ENCODE assay signal across 27 cellular contexts in genomic region chr16:67438824-67439393, GRCh38. TPM values are rescaled to one million over a fixed set of nuclear protein-coding genes. Genes with fewer than 3 reads are reported as not detected.
DNase-seq lines count a peak whose midpoint lies in the region; ATAC-seq, FAIRE-seq and TF ChIP-seq lines count a peak whose summit lies in the region.
"Had no signal": no experiment of that assay in that cellular context is flagged by ENCODE, and none has a peak within 500 bp of the region (broad histone marks: within the 10 kb centered on the region; RNA-seq: fewer than 3 reads in every experiment).

No MANE protein-coding gene starts in this region.

- no peak for ATAC-seq in activated T-helper 17 cell treated with anti-CD3 and anti-CD28 coated beads, Interleukin-2, amount 50 U/mL, for 72 hours (replicated peaks)
- ATAC-seq: HepG2, K562 had no signal

- intact Hi-C loops in kidney (cut with DNase I): no loop called here

- H3K36me3 ChIP-seq in kidney (ENCODE audit: control insufficient read depth in 1 of 2, insufficient read depth in 2 of 2, low read length in 2 of 2): peaks cover 15 to 25% of the 10 kb centered on the region in 2 donors
- H3K36me3 ChIP-seq: MG63 had no signal

- H3K4me3 Mint-ChIP-seq in IgD-negative memory B cell (no peak overlapping the region), nephron progenitor cell (no peak overlapping the region)
- H3K4me3 Mint-ChIP-seq in activated T-helper 17 cell treated with anti-CD3 and anti-CD28 coated beads, Interleukin-2, amount 50 U/mL, for 72 hours: no peak overlapping the region
- no peak overlapping the region for H3K4me3 Mint-ChIP-seq in activated naive CD8-positive, alpha-beta T cell treated with anti-CD3 and anti-CD28 coated beads for 36 hours
- H3K4me3 Mint-ChIP-seq: CD4-positive, alpha-beta memory T cell had no signal

- H3K9me3 Mint-ChIP-seq in IgD-negative memory B cell: no peaks in the 10 kb centered on the region
- H3K9me3 Mint-ChIP-seq in activated T-helper 17 cell treated with anti-CD3 and anti-CD28 coated beads, Interleukin-2, amount 50 U/mL, for 72 hours: no peaks in the 10 kb centered on the region
- no peaks in the 10 kb centered on the region for H3K9me3 Mint-ChIP-seq in nephron progenitor cell
- H3K9me3 Mint-ChIP-seq in activated naive CD8-positive, alpha-beta T cell treated with anti-CD3 and anti-CD28 coated beads for 36 hours: no peaks in the 10 kb centered on the region

- H3K4me1 ChIP-seq in kidney (ENCODE audit: control insufficient read depth in 1 of 2, insufficient read depth in 1 of 2, low read depth in 1 of 2, low read length in 2 of 2): peaks cover 40 to 56% of the 10 kb centered on the region in 2 donors
- H3K4me1 ChIP-seq: Caco-2 had no signal

- H3K27ac Mint-ChIP-seq in IgD-negative memory B cell (peak overlapping the region in 2 of 3 donors; percentile 60 to 83), nephron progenitor cell (peak overlapping the region; percentile 64)
- H3K27ac Mint-ChIP-seq in activated T-helper 17 cell treated with anti-CD3 and anti-CD28 coated beads, Interleukin-2, amount 50 U/mL, for 72 hours: peak overlapping the region; percentile 12
- H3K27ac Mint-ChIP-seq in activated naive CD8-positive, alpha-beta T cell treated with anti-CD3 and anti-CD28 coated beads for 36 hours: no peak overlapping the region

- DNase-seq in kidney (no peak), nephron progenitor cell (no peak), NCI-H1092 (lab: John Stamatoyannopoulos, UW) (no peak), activated gamma-delta T cell (lab: John Stamatoyannopoulos, UW) (no peak)
- DNase-seq in activated effector memory CD4-positive, alpha-beta T cell treated with anti-CD3 and anti-CD28 coated beads, Interleukin-2, amount 50 U/mL, for 16 hours: no peak
- DNase-seq in activated naive CD8-positive, alpha-beta T cell treated with anti-CD3 and anti-CD28 coated beads for 36 hours: no peak
- DNase-seq: C1 segment of cervical spinal cord; Caco-2; CD4-positive, alpha-beta memory T cell; MG63; NCI-H1417; NCI-H1694 treated with DMSO at 0.1 percent for 48 hours; NCI-H2081; NCI-H2227 treated with DMSO at 0.1 percent for 48 hours; NCI-H526 treated with DMSO at 0.1 percent for 48 hours; RPMI8226; SHP77 treated with DMSO at 0.1 percent for 48 hours had no signal

- no peak overlapping the region for H3K4me3 ChIP-seq in kidney (ENCODE audit: low read length in 2 of 2)
- H3K4me3 ChIP-seq: K562, MG63 had no signal

- H3K36me3 Mint-ChIP-seq in IgD-negative memory B cell (peaks cover 3% of the 10 kb centered on the region), nephron progenitor cell (ENCODE audit: low read depth) (peaks cover 27% of the 10 kb centered on the region)
- peaks cover 21% of the 10 kb centered on the region for H3K36me3 Mint-ChIP-seq in activated T-helper 17 cell treated with anti-CD3 and anti-CD28 coated beads, Interleukin-2, amount 50 U/mL, for 72 hours (ENCODE audit: low read depth)
- peaks cover 6% of the 10 kb centered on the region for H3K36me3 Mint-ChIP-seq in activated naive CD8-positive, alpha-beta T cell treated with anti-CD3 and anti-CD28 coated beads for 36 hours

- no peak for FAIRE-seq in kidney (lab: Jason Lieb, UNC)
- FAIRE-seq: A204.1, G401.6, H54, HepG2, K562 had no signal

- H3K27ac ChIP-seq in kidney (ENCODE audit: low read depth in 2 of 2, low read length in 2 of 2): peak overlapping the region; percentile 79 to 85

- H3K4me1 Mint-ChIP-seq in IgD-negative memory B cell (peaks cover 0 to 15% (median 9%) of the 10 kb centered on the region in 3 donors), nephron progenitor cell (peaks cover 53% of the 10 kb centered on the region)
- no peaks in the 10 kb centered on the region for H3K4me1 Mint-ChIP-seq in activated T-helper 17 cell treated with anti-CD3 and anti-CD28 coated beads, Interleukin-2, amount 50 U/mL, for 72 hours
- peaks cover 5% of the 10 kb centered on the region for H3K4me1 Mint-ChIP-seq in activated naive CD8-positive, alpha-beta T cell treated with anti-CD3 and anti-CD28 coated beads for 36 hours

- no peaks in the 10 kb centered on the region for H3K27me3 Mint-ChIP-seq in IgD-negative memory B cell
- H3K27me3 Mint-ChIP-seq in activated T-helper 17 cell treated with anti-CD3 and anti-CD28 coated beads, Interleukin-2, amount 50 U/mL, for 72 hours: no peaks in the 10 kb centered on the region
- H3K27me3 Mint-ChIP-seq in nephron progenitor cell (ENCODE audit: low read depth, poor library complexity): peaks cover 2% of the 10 kb centered on the region
- no peaks in the 10 kb centered on the region for H3K27me3 Mint-ChIP-seq in activated naive CD8-positive, alpha-beta T cell treated with anti-CD3 and anti-CD28 coated beads for 36 hours
- H3K27me3 Mint-ChIP-seq: CD4-positive, alpha-beta memory T cell had no signal

- peak overlapping the region in 1 of 2 donors; percentile 44 for H3K9ac ChIP-seq in kidney (ENCODE audit: low read length in 2 of 2)

- H3K9me3 ChIP-seq in kidney (ENCODE audit: control insufficient read depth in 1 of 2, low read length in 2 of 2): no peaks in the 10 kb centered on the region
- H3K9me3 ChIP-seq: Caco-2, MG63 had no signal

- TF ChIP-seq CTCF in kidney (IDR thresholded peaks at IDR 0.05; ENCODE audit: borderline replicate concordance, extremely low read depth, insufficient read depth) (no peak), nephron progenitor cell (IDR thresholded peaks at IDR 0.05) (no peak)

RNA-seq across cellular contexts. Expression of gene HSD11B2, which starts 8.0 kb away (rescaled TPM):
- polyA plus RNA-seq in IgD-negative memory B cell: not detected
- total RNA-seq in activated T-helper 17 cell treated with anti-CD3 and anti-CD28 coated beads, Interleukin-2, amount 50 U/mL, for 72 hours: 1 to 10 TPM in 1 of 2 donors, under 1 TPM in 1; 0.21 to 1.4 TPM
- total RNA-seq in kidney: 139 TPM
- 1,022 TPM for polyA plus RNA-seq in kidney (ENCODE audit: insufficient read depth, low read depth, low replicate concordance)
- 1 to 10 TPM; 2.8 to 3.1 TPM for total RNA-seq in activated naive CD8-positive, alpha-beta T cell treated with anti-CD3 and anti-CD28 coated beads for 36 hours
- total RNA-seq: CD4-positive, alpha-beta memory T cell had no signal

RNA-seq across cellular contexts. Expression of gene ZDHHC1, which starts 22.6 kb away (rescaled TPM):
- 0.33 TPM for polyA plus RNA-seq in IgD-negative memory B cell
- under 1 TPM; 0.52 to 0.74 TPM for total RNA-seq in activated T-helper 17 cell treated with anti-CD3 and anti-CD28 coated beads, Interleukin-2, amount 50 U/mL, for 72 hours
- total RNA-seq in kidney: 23.6 TPM
- polyA plus RNA-seq in kidney (ENCODE audit: insufficient read depth, low read depth, low replicate concordance): 14.6 TPM
- total RNA-seq in activated naive CD8-positive, alpha-beta T cell treated with anti-CD3 and anti-CD28 coated beads for 36 hours: 1 to 10 TPM in 1 of 2 experiments, under 1 TPM in 1; 0.76 to 1.2 TPM
- total RNA-seq: CD4-positive, alpha-beta memory T cell had no signal
- polyA plus RNA-seq: CD4-positive, alpha-beta memory T cell had no signal

RNA-seq across cellular contexts. Expression of gene ATP6V0D1, which starts 42.0 kb away (rescaled TPM):
- polyA plus RNA-seq in IgD-negative memory B cell (160 TPM), kidney (ENCODE audit: insufficient read depth, low read depth, low replicate concordance) (208 TPM)
- 10 to 100 TPM; 20.6 to 42.1 TPM for total RNA-seq in activated T-helper 17 cell treated with anti-CD3 and anti-CD28 coated beads, Interleukin-2, amount 50 U/mL, for 72 hours
- 100 TPM for total RNA-seq in kidney
- 10 to 100 TPM; 33.0 to 33.6 TPM for total RNA-seq in activated naive CD8-positive, alpha-beta T cell treated with anti-CD3 and anti-CD28 coated beads for 36 hours

RNA-seq across cellular contexts. Expression of gene AGRP, which starts 44.4 kb away (rescaled TPM):
- polyA plus RNA-seq in IgD-negative memory B cell (not detected), kidney (ENCODE audit: insufficient read depth, low read depth, low replicate concordance) (2.7 TPM)
- not detected for total RNA-seq in activated T-helper 17 cell treated with anti-CD3 and anti-CD28 coated beads, Interleukin-2, amount 50 U/mL, for 72 hours
- total RNA-seq in kidney: not detected
- total RNA-seq in activated naive CD8-positive, alpha-beta T cell treated with anti-CD3 and anti-CD28 coated beads for 36 hours: under 1 TPM in 1 of 2 experiments, not detected in 1; 0.40 TPM
- total RNA-seq: Caco-2; CD4-positive, alpha-beta memory T cell; HepG2; HT1080; K562; LHCN-M2; NCI-H460 had no signal
- polyA plus RNA-seq: CD4-positive, alpha-beta memory T cell; HepG2; K562 had no signal

RNA-seq across cellular contexts. Expression of gene TPPP3, which starts 45.6 kb away (rescaled TPM):
- not detected for polyA plus RNA-seq in IgD-negative memory B cell
- total RNA-seq in activated T-helper 17 cell treated with anti-CD3 and anti-CD28 coated beads, Interleukin-2, amount 50 U/mL, for 72 hours: under 1 TPM in 1 of 2 donors, not detected in 1; 0.19 TPM
- total RNA-seq in kidney: 8.2 TPM
- polyA plus RNA-seq in kidney (ENCODE audit: insufficient read depth, low read depth, low replicate concordance): 108 TPM
- not detected for total RNA-seq in activated naive CD8-positive, alpha-beta T cell treated with anti-CD3 and anti-CD28 coated beads for 36 hours
- total RNA-seq: CD4-positive, alpha-beta memory T cell; HT1080 had no signal
- polyA plus RNA-seq: CD4-positive, alpha-beta memory T cell had no signal

Comparison
In these comparisons a context has a peak if more than half of its experiments do, and no peak if none do; other contexts are left out.
1. RNA of gene HSD11B2, which starts 8.0 kb away (total RNA-seq): 139 TPM in kidney (single experiment); 2.8 to 3.1 TPM in activated naive CD8-positive, alpha-beta T cell treated with anti-CD3 and anti-CD28 coated beads for 36 hours and 0.21 to 1.4 TPM in activated T-helper 17 cell treated with anti-CD3 and anti-CD28 coated beads, Interleukin-2, amount 50 U/mL, for 72 hours; every median in the first group is over 10 times any median in the second.
2. RNA of gene ZDHHC1, which starts 22.6 kb away (total RNA-seq): 23.6 TPM in kidney (single experiment); 0.76 to 1.2 TPM in activated naive CD8-positive, alpha-beta T cell treated with anti-CD3 and anti-CD28 coated beads for 36 hours and 0.52 to 0.74 TPM in activated T-helper 17 cell treated with anti-CD3 and anti-CD28 coated beads, Interleukin-2, amount 50 U/mL, for 72 hours; every median in the first group is over 10 times any median in the second.